29 cellular contexts compared by ENCODE assay signal in the genomic region with DNA sequence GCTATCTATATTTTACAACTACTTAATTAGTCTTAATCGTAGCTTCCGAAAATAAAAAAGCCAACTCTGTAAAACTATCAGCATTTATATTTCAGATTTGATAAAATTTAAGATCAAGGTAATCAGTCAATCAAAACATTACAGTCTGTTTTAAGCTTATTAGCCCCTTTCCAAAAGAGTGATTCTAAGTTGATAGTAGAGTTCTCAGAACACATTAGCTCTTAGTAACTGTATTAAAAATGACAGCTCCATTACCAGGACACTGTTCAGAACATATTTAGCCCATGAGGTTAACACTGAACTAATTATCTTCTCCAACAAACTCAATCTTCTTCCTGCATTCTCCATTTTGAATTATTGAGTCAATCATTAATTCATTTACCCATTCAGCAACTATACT.
"Had no signal": no experiment of that assay in that cellular context is flagged by ENCODE, and none has a peak within 500 bp of the region (broad histone marks: within the 10 kb centered on the region; RNA-seq: fewer than 3 reads in every experiment).

No MANE protein-coding gene starts in this region.

- H3K27me3 ChIP-seq: neutrophil, pancreas, right lobe of liver, sigmoid colon, spleen, suprapubic skin, testis, tibial nerve, upper lobe of left lung, vagina had no signal

- ATAC-seq: naive thymus-derived CD8-positive, alpha-beta T cell; natural killer cell treated with Interleukin-12 subunit alpha and Interleukin-12 subunit beta and Interleukin-15 and Interleukin-18, amount 100 ng/mL, for 72 hours; pancreas; right cardiac atrium; right lobe of liver; stimulated activated memory B cell treated with anti-CD40 and anti-IgM and Interleukin-4, amounts not matched to agents 10 μg/mL and 1 μg/mL and 100 μg/mL, for 72 hours; stimulated activated naive CD8-positive, alpha-beta T cell treated with anti-CD3 and anti-CD28 coated beads, Interleukin-15, amount 100 ng/mL, for 72 hours; stimulated activated naive CD8-positive, alpha-beta T cell treated with anti-CD3 and anti-CD28 coated beads, Interleukin-15, Interleukin-2, amounts not matched to agents 100 U/mL and 50 U/mL, for 24 hours had no signal

- DNase-seq: naive thymus-derived CD8-positive, alpha-beta T cell; nephron progenitor cell; nucleus accumbens; pancreas; right cardiac atrium; right lobe of liver; sigmoid colon; spleen; stimulated activated CD4-positive, alpha-beta T cell treated with anti-CD3 and anti-CD28 coated beads, Interleukin-12 subunit alpha, Interleukin-12 subunit beta, amount 100 ng/mL, for 4 hours; stimulated activated CD4-positive, alpha-beta T cell treated with anti-CD3 and anti-CD28 coated beads, Interleukin-1b, Interleukin-23, amount 100 ng/mL, for 48 hours; stimulated activated CD4-positive, alpha-beta T cell treated with anti-CD3 and anti-CD28 coated beads, Interleukin-4, amount 100 ng/mL, for 1 hour; stimulated activated CD4-positive, alpha-beta T cell treated with anti-CD3 and anti-CD28 coated beads, Interleukin-4, amount 100 ng/mL, for 4 hours; stimulated activated CD8-positive, alpha-beta memory T cell treated with anti-CD3 and anti-CD28 coated beads, Interleukin-4, amount 100 ng/mL, for 48 hours; stimulated activated naive CD4-positive, alpha-beta T cell; stimulated activated naive CD8-positive, alpha-beta T cell treated with anti-CD3 and anti-CD28 coated beads, Interleukin-15, amount 100 ng/mL, for 72 hours; stimulated activated naive CD8-positive, alpha-beta T cell treated with anti-CD3 and anti-CD28 coated beads, Interleukin-15, Interleukin-2, amounts not matched to agents 100 U/mL and 50 U/mL, for 24 hours; substantia nigra; testis; trophoblast cell; upper lobe of left lung had no signal

- H3K9me3 ChIP-seq: neutrophil, pancreas, prostate gland, right lobe of liver, sigmoid colon, spleen, suprapubic skin, testis, tibial nerve, upper lobe of left lung, vagina had no signal

- H3K27ac ChIP-seq: neutrophil, pancreas, prostate gland, right lobe of liver, sigmoid colon, skin epidermis, spleen, suprapubic skin, testis, tibial nerve, upper lobe of left lung, vagina had no signal

- H3K4me1 ChIP-seq: pancreas, prostate gland, sigmoid colon, spleen, suprapubic skin, testis, tibial nerve, upper lobe of left lung, vagina had no signal

- H3K4me3 ChIP-seq: pancreas, prostate gland, right lobe of liver, sigmoid colon, skin epidermis, smooth muscle cell, spleen, suprapubic skin, testis, tibial nerve, upper lobe of left lung, vagina had no signal

- H3K36me3 ChIP-seq: neutrophil, pancreas, prostate gland, right lobe of liver, sigmoid colon, spleen, suprapubic skin, tibial nerve, upper lobe of left lung, vagina had no signal

- H3K4me2 ChIP-seq: smooth muscle cell had no signal
